Comparison of ENCODE assay signal across 1 cellular context in genomic region chr22:17084554-17085276, GRCh38.
TF ChIP-seq lines count a peak whose summit lies in the region.

Gene IL17RA, plus strand, starts transcription at chr22:17085000. Its CDS starts 92 bp downstream, at chr22:17085092.

TF ChIP-seq in K562, 482 proteins besides CTCF, POLR2A, EP300 and RAD21 (continued from another document and continues in another):
- no peak for TF ChIP-seq TFE3 (CRISPR knock-in tag; IDR thresholded peaks at IDR 0.05)
- no peak for TF ChIP-seq THAP12 (CRISPR knock-in tag; IDR thresholded peaks at IDR 0.05)
- peak; percentile 57; the same call in 1 of the 2 replicates for TF ChIP-seq SAFB (IDR thresholded peaks at IDR 0.05; ENCODE audit: borderline replicate concordance, low read depth, low read length)
- no peak for TF ChIP-seq ZNF280B (CRISPR knock-in tag; IDR thresholded peaks at IDR 0.05)
- no peak for TF ChIP-seq ARNT (IDR thresholded peaks at IDR 0.05)
- TF ChIP-seq RREB1 (CRISPR knock-in tag; IDR thresholded peaks at IDR 0.05): no peak
- TF ChIP-seq ZNF239 (CRISPR knock-in tag; IDR thresholded peaks at IDR 0.05): no peak
- TF ChIP-seq PHF21A (IDR thresholded peaks at IDR 0.05; ENCODE audit: borderline replicate concordance, low read depth): no peak
- TF ChIP-seq KLF6 (CRISPR knock-in tag; IDR thresholded peaks at IDR 0.05; ENCODE audit: borderline replicate concordance): no peak
- TF ChIP-seq GTF2E2 (tag; IDR thresholded peaks at IDR 0.05): peak; percentile 63; the same call in 1 of the 2 replicates
- no peak for TF ChIP-seq MEF2D (tag; conservative IDR thresholded peaks at IDR 0.05; ENCODE audit: low read depth)
- no peak for TF ChIP-seq NELFE (IDR thresholded peaks at IDR 0.05; ENCODE audit: insufficient read depth, insufficient read length)
- TF ChIP-seq HDAC3 (IDR thresholded peaks at IDR 0.05; ENCODE audit: borderline replicate concordance, partially characterized antibody): no peak
- TF ChIP-seq TCF7L2 (IDR thresholded peaks at IDR 0.05; ENCODE audit: low read depth, low read length): no peak
- TF ChIP-seq UBTF (IDR thresholded peaks at IDR 0.05; ENCODE audit: borderline replicate concordance in 1 of 2, low read depth in 2 of 2, low read length in 2 of 2): peak; percentile 43 to 85; a peak in 2 of 4 replicates
- TF ChIP-seq ZNF644 (tag; IDR thresholded peaks at IDR 0.05; ENCODE audit: low read depth): no peak
- peak; percentile 35 for TF ChIP-seq PRDM10 (IDR thresholded peaks at IDR 0.05; ENCODE audit: partially characterized antibody)
- TF ChIP-seq MAX (CRISPR knock-in tag; IDR thresholded peaks at IDR 0.05): no peak
- TF ChIP-seq STAG1 (CRISPR knock-in tag; IDR thresholded peaks at IDR 0.05; ENCODE audit: borderline replicate concordance): no peak
- peak; percentile 38; the same call in 1 of the 2 replicates for TF ChIP-seq PML (IDR thresholded peaks at IDR 0.05; ENCODE audit: low read length)
- no peak for TF ChIP-seq STAT5A (IDR thresholded peaks at IDR 0.05; ENCODE audit: borderline replicate concordance, low read length)
- TF ChIP-seq FOSL1 (tag; conservative IDR thresholded peaks at IDR 0.05): no peak
- TF ChIP-seq ZNF79 (CRISPR knock-in tag; IDR thresholded peaks at IDR 0.05; ENCODE audit: low read depth): no peak
- no peak for TF ChIP-seq ZNF398 (CRISPR knock-in tag; IDR thresholded peaks at IDR 0.05)
- no peak for TF ChIP-seq ZNF232 (CRISPR knock-in tag; IDR thresholded peaks at IDR 0.05)
- TF ChIP-seq HMGXB4 (CRISPR knock-in tag; IDR thresholded peaks at IDR 0.05): no peak
- no peak for TF ChIP-seq ZNF282 (CRISPR knock-in tag; IDR thresholded peaks at IDR 0.05)
- TF ChIP-seq E2F8 (IDR thresholded peaks at IDR 0.05; ENCODE audit: low read depth, partially characterized antibody): no peak
- no peak; the same call in 1 of the 2 replicates for TF ChIP-seq BHLHE40 (IDR thresholded peaks at IDR 0.05; ENCODE audit: low read length)
